Comparison of ENCODE assay signal across 7 cellular contexts in the genomic region with DNA sequence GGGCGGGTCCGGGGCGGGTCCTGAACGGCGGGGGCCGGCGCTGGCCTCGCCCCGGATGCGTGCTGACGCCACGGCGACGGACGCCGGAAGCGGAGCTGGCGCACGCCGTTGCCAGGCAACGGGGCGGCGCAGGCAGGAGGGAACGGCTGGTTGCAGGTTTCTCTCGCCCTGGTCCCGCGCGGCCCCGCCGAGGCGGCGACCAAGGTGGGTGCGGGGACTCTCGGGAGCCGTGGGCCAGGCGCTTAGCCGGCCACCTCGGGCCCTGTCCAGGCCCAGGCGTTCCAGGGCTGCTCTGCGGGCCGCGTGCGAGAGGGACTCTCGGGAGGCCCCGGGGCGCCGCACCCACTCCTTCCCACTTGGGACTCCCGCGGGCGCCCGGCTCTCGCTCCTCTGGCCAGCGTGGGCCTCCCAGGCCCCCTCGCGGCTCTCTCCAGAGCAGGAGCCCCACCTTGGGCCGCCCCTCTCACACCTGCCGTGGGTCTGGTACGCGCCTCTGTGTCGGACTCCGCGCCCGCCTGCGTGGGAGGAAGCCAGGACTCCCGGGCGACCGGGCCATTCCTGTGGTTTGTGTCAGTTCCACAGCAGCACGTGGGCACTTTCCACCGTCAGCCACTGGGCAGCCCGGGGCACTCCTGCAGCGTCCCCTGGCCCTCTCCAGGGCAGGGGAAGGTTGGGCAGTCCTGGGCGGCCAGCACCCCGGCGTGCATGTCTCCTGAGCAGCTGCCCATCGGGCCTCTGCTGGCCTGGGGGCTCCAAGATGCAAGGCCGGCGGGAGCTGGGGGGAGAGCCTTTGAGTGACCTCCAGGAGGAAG. TPM values are rescaled to one million over a fixed set of nuclear protein-coding genes. Genes with fewer than 3 reads are reported as not detected.
A peak's percentile ranks its signal among the peaks of the same experiment; 100 is the strongest.
DNase-seq lines count a peak whose midpoint lies in the region; ATAC-seq, FAIRE-seq and TF ChIP-seq lines count a peak whose summit lies in the region.

CLBA1 (plus strand) TSS at position 114 of the 812 bp plus-strand sequence; CDS start at position 758, 644 bp downstream.

- H3K27ac ChIP-seq in K562 (ENCODE audit: extremely low read depth, low read depth, low read length) (peak within 1 kb of the TSS; percentile 62; the same call in 2 of the 3 replicates), iPS-18a (ENCODE audit: low read length) (no peak within 1 kb of the TSS)

- CTCF ChIA-PET in K562 (lab: Yijun Ruan, JAX; ENCODE audit: low intra/inter-chr PET ratio) = interaction anchor here (1.5 kb wide), 1 partner anchor 10 kb away, joined by 3 read pairs; no protein-coding TSS in a partner anchor

- H3K4me3 ChIP-seq in K562 (peak within 1 kb of the TSS; percentile 63), iPS-18a (ENCODE audit: low read length) (peak within 1 kb of the TSS; percentile 66), skeletal muscle cell (ENCODE audit: low read depth, low read length) (peak within 1 kb of the TSS; percentile 79)

- peak within 1 kb of the TSS; percentile 64 for H2AFZ ChIP-seq in K562 (ENCODE audit: low read depth, low read length)

- H4K20me1 ChIP-seq in K562 (replicated peaks; ENCODE audit: control insufficient read depth, insufficient read depth, low read length) = no peaks in the 10 kb centered on the region; the same call in 1 of the 2 replicates

- FAIRE-seq in K562 (lab: Jason Lieb, UNC) = no peak

- no peaks in the 10 kb centered on the region for H3K9me1 ChIP-seq in K562 (ENCODE audit: control insufficient read depth, insufficient read depth, low read length)

- no peak for TF ChIP-seq RAD21 in K562 (CRISPR knock-in tag; conservative IDR thresholded peaks at IDR 0.05 in 1 of 2, IDR thresholded peaks at IDR 0.05 in 1 of 2)

- intact Hi-C loops in K562 (cut with micrococcal nuclease) = no loop called here

- peaks cover 0 to 39% of the 10 kb centered on the region in 2 experiments; a peak in 3 of 5 replicates for H3K4me1 ChIP-seq in K562 (replicated peaks in 1 of 2; ENCODE audit: control insufficient read depth in 2 of 2, insufficient read depth in 2 of 2, low read length in 2 of 2)
- no peaks in the 10 kb centered on the region for H3K4me1 ChIP-seq in iPS-18a (ENCODE audit: control insufficient read depth, low read depth, low read length)

- TF ChIP-seq POLR2A in K562 (conservative IDR thresholded peaks at IDR 0.05) = no peak

- 3% methylated on average over 19 of the region's 77 CpGs for WGBS in K562 (ENCODE audit: insufficient coverage, low coverage, missing lambda C conversion rate)

- H3K9ac ChIP-seq in K562 (ENCODE audit: insufficient read depth in 1 of 2, low read depth in 2 of 2, low read length in 2 of 2) = peak within 1 kb of the TSS; percentile 67 to 88; a peak in 3 of 4 replicates
- peak within 1 kb of the TSS; percentile 36 for H3K9ac ChIP-seq in iPS-18a (ENCODE audit: low read length)

- ATAC-seq in GM18498 (IDR thresholded peaks at IDR 0.05; ENCODE audit: unreplicated experiment) (peak; percentile 92), HG02798 (IDR thresholded peaks at IDR 0.05; ENCODE audit: poor library complexity, unreplicated experiment) (peak; percentile 95), K562 (peak; percentile 96)

- no peak for TF ChIP-seq CTCF in K562 (IDR thresholded peaks at IDR 0.05 in 2 of 3, conservative IDR thresholded peaks at IDR 0.05 in 1 of 3; ENCODE audit: insufficient read depth in 2 of 3, low read depth in 1 of 3, low read length in 3 of 3)

- POLR2A ChIA-PET in K562 (lab: Yijun Ruan, JAX) = no interaction called here

- H3K9me3 ChIP-seq in K562 (replicated peaks; ENCODE audit: control insufficient read depth, insufficient read depth, low read depth, low read length) = no peaks in the 10 kb centered on the region
- no peaks in the 10 kb centered on the region for H3K9me3 ChIP-seq in iPS-18a (ENCODE audit: control insufficient read depth, low read depth, low read length)

- H3K79me2 ChIP-seq in K562 (ENCODE audit: control insufficient read depth, insufficient read depth, low read length) = no peaks in the 10 kb centered on the region; the same call in 2 of the 3 replicates

- no peak for TF ChIP-seq EP300 in K562 (IDR thresholded peaks at IDR 0.05; ENCODE audit: low read length)

- no peaks in the 10 kb centered on the region for H3K36me3 ChIP-seq in K562 (ENCODE audit: control insufficient read depth, insufficient read depth, low read length)
- no peaks in the 10 kb centered on the region for H3K36me3 ChIP-seq in iPS-18a (ENCODE audit: control insufficient read depth, low read depth, low read length)

- in situ Hi-C loops in K562 (cut with MboI) = no loop called here

- BruUV-seq in K562 (replicated peaks; lab: Mats Ljungman, UMichigan) = TSS peak; percentile 75

- DNase-seq in NCI-H146 (lab: John Stamatoyannopoulos, UW) (peak; percentile 95), T1000 (lab: John Stamatoyannopoulos, UW) (peak; percentile 81), K562 (ENCODE audit: extremely low read depth in 1 of 4, low spot score in 3 of 4) (peak; percentile 91 to 94 (median 92)), skeletal muscle cell (ENCODE audit: low read depth) (peak; percentile 69)

- no peaks in the 10 kb centered on the region for H3K27me3 ChIP-seq in K562 (ENCODE audit: control insufficient read depth in 2 of 2, insufficient read depth in 2 of 2, low read length in 2 of 2)
- H3K27me3 ChIP-seq in iPS-18a (ENCODE audit: control insufficient read depth, insufficient read depth, low read length) = peaks cover 6% of the 10 kb centered on the region

- H3K4me2 ChIP-seq in K562 (ENCODE audit: insufficient read depth, low read length) = peak within 1 kb of the TSS; percentile 66

TF ChIP-seq in K562, 482 proteins besides CTCF, POLR2A, EP300 and RAD21 (continues in another document):
- TF ChIP-seq POU5F1 (IDR thresholded peaks at IDR 0.05; ENCODE audit: borderline replicate concordance, low read depth, low read length, partially characterized antibody) = no peak
- no peak for TF ChIP-seq NFRKB (IDR thresholded peaks at IDR 0.05; ENCODE audit: low read depth)
- no peak for TF ChIP-seq ZNF408 (CRISPR knock-in tag; IDR thresholded peaks at IDR 0.05; ENCODE audit: low read depth)
- no peak for TF ChIP-seq GATA2 (CRISPR knock-in tag; IDR thresholded peaks at IDR 0.05)
- TF ChIP-seq FIP1L1 (IDR thresholded peaks at IDR 0.05; ENCODE audit: low read depth, low read length, poor library complexity, severe bottlenecking) = peak; percentile 60
- TF ChIP-seq NR4A1 (CRISPR knock-in tag; IDR thresholded peaks at IDR 0.05) = 0 out of 2 replicates have a peak, but pooled peaks have one; percentile 23
- no peak for TF ChIP-seq NR4A1 (tag; IDR thresholded peaks at IDR 0.05)
- TF ChIP-seq RBFOX2 (IDR thresholded peaks at IDR 0.05; ENCODE audit: low read depth, low read length) = peak; percentile 35
- TF ChIP-seq ETV5 (CRISPR knock-in tag; IDR thresholded peaks at IDR 0.05; ENCODE audit: low read depth) = peak; percentile 86
- TF ChIP-seq ZNF668 (CRISPR knock-in tag; IDR thresholded peaks at IDR 0.05) = no peak
- TF ChIP-seq SAFB (IDR thresholded peaks at IDR 0.05; ENCODE audit: borderline replicate concordance, low read depth, low read length) = peak; percentile 81
- peak in 1 of 2 experiments; percentile 74; a peak in 1 of 4 replicates for TF ChIP-seq CSDE1 (IDR thresholded peaks at IDR 0.05)
- TF ChIP-seq LEF1 (IDR thresholded peaks at IDR 0.05) = no peak
- no peak for TF ChIP-seq TAF7 (tag; IDR thresholded peaks at IDR 0.05)
- TF ChIP-seq POLR2G (IDR thresholded peaks at IDR 0.05; ENCODE audit: low read depth, low read length) = peak; percentile 30
- TF ChIP-seq ZNF639 (CRISPR knock-in tag; conservative IDR thresholded peaks at IDR 0.05 in 1 of 2, IDR thresholded peaks at IDR 0.05 in 1 of 2) = peak in 1 of 2 experiments; percentile 52; a peak in 1 of 4 replicates
- peak; percentile 73 for TF ChIP-seq CXXC5 (CRISPR knock-in tag; IDR thresholded peaks at IDR 0.05)

RNA-seq across cellular contexts. Expression of gene CLBA1, which starts in this region (rescaled TPM):
- total RNA-seq in K562 (2011; cell fraction: chromatin; rRNA removed; ENCODE audit: low replicate concordance) = 4.9 and 7.5 TPM in 2 replicates
- 4.7 and 5.3 TPM in 2 replicates for total RNA-seq in K562 (2011; cell fraction: nucleolus; rRNA removed)
- 3.8 and 4.7 TPM in 2 replicates for total RNA-seq in K562 (2011; cell fraction: nucleoplasm; rRNA removed)
- 3.2 and 4.0 TPM in 2 replicates for total RNA-seq in K562 (2014; rRNA removed)
- total RNA-seq in K562 (2014; rRNA removed; fragmentation: Illumina TruSeq; extraction: Trizol) = 1.4 and 1.8 TPM in 2 replicates
- 2.1 and 2.2 TPM in 2 replicates for total RNA-seq in K562 (2015; rRNA removed; fragmentation: Illumina TruSeq; extraction: Trizol)
- total RNA-seq in K562 (2021) = 3.9 and 4.4 TPM in 2 replicates
- polyA plus RNA-seq in K562 (2011; rRNA removed) = 2.5 and 2.6 TPM in 2 replicates
- polyA plus RNA-seq in K562 (2011; cell fraction: cytosol; rRNA removed) = 1.8 and 3.1 TPM in 2 replicates
- 5.7 and 10.6 TPM in 2 replicates for polyA plus RNA-seq in K562 (2011; cell fraction: nucleus; rRNA removed)
- polyA plus RNA-seq in K562 (2012) = 3.0 and 3.1 TPM in 2 replicates
- 3.2 TPM in 2 replicates for polyA plus RNA-seq in K562 (2014; fragmentation: Illumina TruSeq; extraction: Trizol)
- polyA plus RNA-seq in K562 (2014; fragmentation: Nextera tagmentation; extraction: Ambion mirVana) = under 1 TPM; 0.04 to 0.25 TPM
- 2.2 and 2.7 TPM in 2 replicates for polyA plus RNA-seq in K562 (2014; rRNA removed)
- 1.4 and 1.9 TPM in 2 replicates for polyA minus RNA-seq in K562 (2011; rRNA and poly(A)+ RNA removed)
- 1.4 and 2.5 TPM in 2 replicates for polyA minus RNA-seq in K562 (2011; cell fraction: cytosol; rRNA and poly(A)+ RNA removed)
- polyA minus RNA-seq in K562 (2011; cell fraction: nucleus; rRNA and poly(A)+ RNA removed) = 2.7 and 3.2 TPM in 2 replicates
